Comparison of ENCODE assay signal across 1 cellular context in genomic region chr1:37734629-37735591, GRCh38.
TF ChIP-seq lines count a peak whose summit lies in the region.

No MANE protein-coding gene starts in this region.

TF ChIP-seq in GM23338, 12 proteins besides CTCF, POLR2A, EP300 and RAD21 (continued from another document):
- TF ChIP-seq ZNF462 (CRISPR knock-in tag; IDR thresholded peaks at IDR 0.05): no peak
- no peak for TF ChIP-seq ZNF331 (CRISPR knock-in tag; IDR thresholded peaks at IDR 0.05; ENCODE audit: low read depth)
- no peak for TF ChIP-seq ETS1 (IDR thresholded peaks at IDR 0.05)
- TF ChIP-seq EZH2 (IDR thresholded peaks at IDR 0.05; ENCODE audit: low read depth, unreplicated experiment): no peak
- no peak for TF ChIP-seq CREB1 (CRISPR knock-in tag; IDR thresholded peaks at IDR 0.05; ENCODE audit: low read depth)
- no peak for TF ChIP-seq ZNF114 (CRISPR knock-in tag; IDR thresholded peaks at IDR 0.05)
- TF ChIP-seq POLR2AphosphoS5 (IDR thresholded peaks at IDR 0.05; ENCODE audit: low read depth): no peak
- no peak for TF ChIP-seq NANOG (IDR thresholded peaks at IDR 0.05; ENCODE audit: borderline replicate concordance)
- no peak for TF ChIP-seq JUNB (IDR thresholded peaks at IDR 0.05; ENCODE audit: unreplicated experiment)
- TF ChIP-seq EZH2phosphoT487 (IDR thresholded peaks at IDR 0.05; ENCODE audit: unreplicated experiment): no peak
TF ChIP-seq in GM23338: peak in this region for 0.
